Comparison of ENCODE assay signal across 1 cellular context in the genomic region with DNA sequence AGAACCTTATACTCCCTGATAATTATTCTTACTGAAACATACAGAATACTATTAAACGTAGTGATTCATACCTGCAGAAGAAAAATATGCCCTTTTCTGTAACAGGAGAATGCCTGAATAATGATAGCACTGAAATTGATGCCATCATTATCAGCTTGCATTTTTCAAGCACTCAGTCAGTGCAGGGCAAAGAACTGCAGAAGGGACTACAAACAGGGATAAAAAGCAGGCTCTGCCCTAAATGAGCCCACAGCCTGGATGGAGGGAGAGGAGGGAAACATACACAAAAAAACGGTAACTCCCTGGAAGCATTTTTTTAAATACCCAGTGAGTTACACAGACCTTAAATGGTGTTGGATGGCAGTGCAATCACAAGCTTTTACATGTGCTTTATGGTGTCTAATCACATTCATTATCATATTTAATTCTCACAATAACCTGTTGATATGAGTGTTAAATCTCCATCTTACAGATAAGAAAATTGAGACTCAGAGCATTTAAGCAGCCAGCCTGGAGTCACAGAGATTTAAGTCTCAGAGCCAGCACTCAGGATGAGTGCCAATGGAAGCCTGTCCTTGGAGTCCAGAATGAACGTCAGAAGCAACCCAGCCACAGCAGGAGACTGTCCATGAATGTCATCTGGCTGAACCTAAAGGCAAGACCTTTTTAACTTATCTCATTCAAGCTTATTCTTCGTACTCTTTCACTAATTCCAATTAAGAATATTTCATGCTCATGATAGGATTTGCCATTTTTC.
TF ChIP-seq lines count a peak whose summit lies in the region.

No MANE protein-coding gene starts in this region.

TF ChIP-seq in GM23338, 12 proteins besides CTCF, POLR2A, EP300 and RAD21 (continued from another document):
- TF ChIP-seq, protein P1, sequence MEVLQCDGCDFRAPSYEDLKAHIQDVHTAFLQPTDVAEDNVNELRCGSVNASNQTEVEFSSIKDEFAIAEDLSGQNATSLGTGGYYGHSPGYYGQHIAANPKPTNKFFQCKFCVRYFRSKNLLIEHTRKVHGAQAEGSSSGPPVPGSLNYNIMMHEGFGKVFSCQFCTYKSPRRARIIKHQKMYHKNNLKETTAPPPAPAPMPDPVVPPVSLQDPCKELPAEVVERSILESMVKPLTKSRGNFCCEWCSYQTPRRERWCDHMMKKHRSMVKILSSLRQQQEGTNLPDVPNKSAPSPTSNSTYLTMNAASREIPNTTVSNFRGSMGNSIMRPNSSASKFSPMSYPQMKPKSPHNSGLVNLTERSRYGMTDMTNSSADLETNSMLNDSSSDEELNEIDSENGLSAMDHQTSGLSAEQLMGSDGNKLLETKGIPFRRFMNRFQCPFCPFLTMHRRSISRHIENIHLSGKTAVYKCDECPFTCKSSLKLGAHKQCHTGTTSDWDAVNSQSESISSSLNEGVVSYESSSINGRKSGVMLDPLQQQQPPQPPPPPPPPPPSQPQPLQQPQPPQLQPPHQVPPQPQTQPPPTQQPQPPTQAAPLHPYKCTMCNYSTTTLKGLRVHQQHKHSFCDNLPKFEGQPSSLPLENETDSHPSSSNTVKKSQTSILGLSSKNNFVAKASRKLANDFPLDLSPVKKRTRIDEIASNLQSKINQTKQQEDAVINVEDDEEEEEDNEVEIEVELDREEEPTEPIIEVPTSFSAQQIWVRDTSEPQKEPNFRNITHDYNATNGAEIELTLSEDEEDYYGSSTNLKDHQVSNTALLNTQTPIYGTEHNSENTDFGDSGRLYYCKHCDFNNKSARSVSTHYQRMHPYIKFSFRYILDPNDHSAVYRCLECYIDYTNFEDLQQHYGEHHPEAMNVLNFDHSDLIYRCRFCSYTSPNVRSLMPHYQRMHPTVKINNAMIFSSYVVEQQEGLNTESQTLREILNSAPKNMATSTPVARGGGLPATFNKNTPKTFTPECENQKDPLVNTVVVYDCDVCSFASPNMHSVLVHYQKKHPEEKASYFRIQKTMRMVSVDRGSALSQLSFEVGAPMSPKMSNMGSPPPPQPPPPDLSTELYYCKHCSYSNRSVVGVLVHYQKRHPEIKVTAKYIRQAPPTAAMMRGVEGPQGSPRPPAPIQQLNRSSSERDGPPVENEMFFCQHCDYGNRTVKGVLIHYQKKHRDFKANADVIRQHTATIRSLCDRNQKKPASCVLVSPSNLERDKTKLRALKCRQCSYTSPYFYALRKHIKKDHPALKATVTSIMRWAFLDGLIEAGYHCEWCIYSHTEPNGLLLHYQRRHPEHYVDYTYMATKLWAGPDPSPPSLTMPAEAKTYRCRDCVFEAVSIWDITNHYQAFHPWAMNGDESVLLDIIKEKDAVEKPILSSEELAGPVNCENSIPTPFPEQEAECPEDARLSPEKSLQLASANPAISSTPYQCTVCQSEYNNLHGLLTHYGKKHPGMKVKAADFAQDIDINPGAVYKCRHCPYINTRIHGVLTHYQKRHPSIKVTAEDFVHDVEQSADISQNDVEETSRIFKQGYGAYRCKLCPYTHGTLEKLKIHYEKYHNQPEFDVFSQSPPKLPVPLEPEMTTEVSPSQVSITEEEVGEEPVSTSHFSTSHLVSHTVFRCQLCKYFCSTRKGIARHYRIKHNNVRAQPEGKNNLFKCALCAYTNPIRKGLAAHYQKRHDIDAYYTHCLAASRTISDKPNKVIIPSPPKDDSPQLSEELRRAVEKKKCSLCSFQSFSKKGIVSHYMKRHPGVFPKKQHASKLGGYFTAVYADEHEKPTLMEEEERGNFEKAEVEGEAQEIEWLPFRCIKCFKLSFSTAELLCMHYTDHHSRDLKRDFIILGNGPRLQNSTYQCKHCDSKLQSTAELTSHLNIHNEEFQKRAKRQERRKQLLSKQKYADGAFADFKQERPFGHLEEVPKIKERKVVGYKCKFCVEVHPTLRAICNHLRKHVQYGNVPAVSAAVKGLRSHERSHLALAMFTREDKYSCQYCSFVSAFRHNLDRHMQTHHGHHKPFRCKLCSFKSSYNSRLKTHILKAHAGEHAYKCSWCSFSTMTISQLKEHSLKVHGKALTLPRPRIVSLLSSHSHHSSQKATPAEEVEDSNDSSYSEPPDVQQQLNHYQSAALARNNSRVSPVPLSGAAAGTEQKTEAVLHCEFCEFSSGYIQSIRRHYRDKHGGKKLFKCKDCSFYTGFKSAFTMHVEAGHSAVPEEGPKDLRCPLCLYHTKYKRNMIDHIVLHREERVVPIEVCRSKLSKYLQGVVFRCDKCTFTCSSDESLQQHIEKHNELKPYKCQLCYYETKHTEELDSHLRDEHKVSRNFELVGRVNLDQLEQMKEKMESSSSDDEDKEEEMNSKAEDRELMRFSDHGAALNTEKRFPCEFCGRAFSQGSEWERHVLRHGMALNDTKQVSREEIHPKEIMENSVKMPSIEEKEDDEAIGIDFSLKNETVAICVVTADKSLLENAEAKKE (CRISPR knock-in tag; IDR thresholded peaks at IDR 0.05), result no peak; the same call in 1 of the 2 replicates
- TF ChIP-seq STAT1 (IDR thresholded peaks at IDR 0.05; ENCODE audit: unreplicated experiment), result no peak
- TF ChIP-seq ZNF331 (CRISPR knock-in tag; IDR thresholded peaks at IDR 0.05; ENCODE audit: low read depth), result no peak
- TF ChIP-seq POLR2AphosphoS5 (IDR thresholded peaks at IDR 0.05; ENCODE audit: low read depth), result no peak
- TF ChIP-seq CREB1 (CRISPR knock-in tag; IDR thresholded peaks at IDR 0.05; ENCODE audit: low read depth), result no peak
- TF ChIP-seq, protein P2, sequence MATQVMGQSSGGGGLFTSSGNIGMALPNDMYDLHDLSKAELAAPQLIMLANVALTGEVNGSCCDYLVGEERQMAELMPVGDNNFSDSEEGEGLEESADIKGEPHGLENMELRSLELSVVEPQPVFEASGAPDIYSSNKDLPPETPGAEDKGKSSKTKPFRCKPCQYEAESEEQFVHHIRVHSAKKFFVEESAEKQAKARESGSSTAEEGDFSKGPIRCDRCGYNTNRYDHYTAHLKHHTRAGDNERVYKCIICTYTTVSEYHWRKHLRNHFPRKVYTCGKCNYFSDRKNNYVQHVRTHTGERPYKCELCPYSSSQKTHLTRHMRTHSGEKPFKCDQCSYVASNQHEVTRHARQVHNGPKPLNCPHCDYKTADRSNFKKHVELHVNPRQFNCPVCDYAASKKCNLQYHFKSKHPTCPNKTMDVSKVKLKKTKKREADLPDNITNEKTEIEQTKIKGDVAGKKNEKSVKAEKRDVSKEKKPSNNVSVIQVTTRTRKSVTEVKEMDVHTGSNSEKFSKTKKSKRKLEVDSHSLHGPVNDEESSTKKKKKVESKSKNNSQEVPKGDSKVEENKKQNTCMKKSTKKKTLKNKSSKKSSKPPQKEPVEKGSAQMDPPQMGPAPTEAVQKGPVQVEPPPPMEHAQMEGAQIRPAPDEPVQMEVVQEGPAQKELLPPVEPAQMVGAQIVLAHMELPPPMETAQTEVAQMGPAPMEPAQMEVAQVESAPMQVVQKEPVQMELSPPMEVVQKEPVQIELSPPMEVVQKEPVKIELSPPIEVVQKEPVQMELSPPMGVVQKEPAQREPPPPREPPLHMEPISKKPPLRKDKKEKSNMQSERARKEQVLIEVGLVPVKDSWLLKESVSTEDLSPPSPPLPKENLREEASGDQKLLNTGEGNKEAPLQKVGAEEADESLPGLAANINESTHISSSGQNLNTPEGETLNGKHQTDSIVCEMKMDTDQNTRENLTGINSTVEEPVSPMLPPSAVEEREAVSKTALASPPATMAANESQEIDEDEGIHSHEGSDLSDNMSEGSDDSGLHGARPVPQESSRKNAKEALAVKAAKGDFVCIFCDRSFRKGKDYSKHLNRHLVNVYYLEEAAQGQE (IDR thresholded peaks at IDR 0.05; ENCODE audit: unreplicated experiment), result no peak
- TF ChIP-seq ZNF114 (CRISPR knock-in tag; IDR thresholded peaks at IDR 0.05), result no peak
- no peak for TF ChIP-seq JUNB (IDR thresholded peaks at IDR 0.05; ENCODE audit: unreplicated experiment)
- no peak for TF ChIP-seq NANOG (IDR thresholded peaks at IDR 0.05; ENCODE audit: borderline replicate concordance)
- TF ChIP-seq EZH2 (IDR thresholded peaks at IDR 0.05; ENCODE audit: low read depth, unreplicated experiment), result no peak
- no peak for TF ChIP-seq EZH2phosphoT487 (IDR thresholded peaks at IDR 0.05; ENCODE audit: unreplicated experiment)
